Comparison of ENCODE assay signal across 22 cellular contexts in the genomic region with DNA sequence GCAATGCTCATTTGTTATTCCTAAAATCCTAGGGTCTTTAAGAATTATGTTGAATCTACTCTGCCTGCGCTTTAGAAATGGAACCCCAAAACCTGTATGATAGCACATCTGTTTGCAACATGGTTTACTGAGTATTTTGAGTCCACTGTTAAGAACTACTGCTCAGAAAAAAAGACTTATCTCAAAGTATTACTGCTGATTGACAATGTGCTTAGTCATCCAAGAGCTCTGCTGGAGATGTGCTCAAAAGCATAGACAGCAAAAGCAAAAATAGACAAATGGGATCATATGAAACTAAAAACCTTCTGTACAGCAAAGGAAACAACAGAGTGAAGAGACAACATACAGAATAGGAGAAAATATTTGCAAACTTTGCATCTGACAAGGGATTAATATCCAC.
DNase-seq lines count a peak whose midpoint lies in the region; ATAC-seq and TF ChIP-seq lines count a peak whose summit lies in the region.
"Had no signal": no experiment of that assay in that cellular context is flagged by ENCODE, and none has a peak within 500 bp of the region (broad histone marks: within the 10 kb centered on the region; RNA-seq: fewer than 3 reads in every experiment).

No MANE protein-coding gene starts in this region.

- no peaks in the 10 kb centered on the region for H4K20me1 ChIP-seq in PC-9 (ENCODE audit: insufficient read depth)

- in situ Hi-C loops in ACHN (cut with HindIII; ENCODE audit: low pct_ligation_motif_present, low pct_unique_long_range_greater_than_20kb, low sequenced_read_pairs): no loop called here

- no peak overlapping the region for H3K4me3 ChIP-seq in PC-9
- H3K4me3 ChIP-seq: adrenal gland, heart right ventricle had no signal

- H3K36me3 Mint-ChIP-seq in activated naive CD4-positive, alpha-beta T cell treated with anti-CD3 and anti-CD28 coated beads for 36 hours (ENCODE audit: low read depth): no peaks in the 10 kb centered on the region
- H3K36me3 Mint-ChIP-seq: CD8-positive, alpha-beta T cell; memory B cell; T-cell had no signal

- no TSS peak for BruUV-seq in PC-9 (replicated peaks; lab: Mats Ljungman, UMichigan)

- no peak overlapping the region for H3K4me2 ChIP-seq in PC-9

- H3K9me3 Mint-ChIP-seq in activated naive CD4-positive, alpha-beta T cell treated with anti-CD3 and anti-CD28 coated beads for 36 hours: no peaks in the 10 kb centered on the region
- H3K9me3 Mint-ChIP-seq: activated B cell treated with CpG ODN at 0.5 μM for 24 hours; activated T-helper 17 cell treated with anti-CD3 and anti-CD28 coated beads, Interleukin-2, amount 50 U/mL, for 72 hours; CD8-positive, alpha-beta T cell; memory B cell; nephron progenitor cell; stimulated activated naive CD8-positive, alpha-beta T cell treated with anti-CD3 and anti-CD28 coated beads, Interleukin-15, amount 100 ng/mL, for 72 hours; T-cell had no signal

- no peak overlapping the region for H3K27ac ChIP-seq in PC-9
- H3K27ac ChIP-seq: adrenal gland, heart right ventricle had no signal

- no peaks in the 10 kb centered on the region for H3K36me3 ChIP-seq in PC-9 (ENCODE audit: low read depth)
- H3K36me3 ChIP-seq: adrenal gland, heart right ventricle had no signal

- ATAC-seq in GM18499 (IDR thresholded peaks at IDR 0.05; ENCODE audit: insufficient read depth, unreplicated experiment) (peak; percentile 24), GM19452 (IDR thresholded peaks at IDR 0.05; ENCODE audit: unreplicated experiment) (peak; percentile 10), HG02943 (IDR thresholded peaks at IDR 0.05; ENCODE audit: low read depth, unreplicated experiment) (peak; percentile 17), left colon (no peak)
- ATAC-seq: activated T-helper 17 cell treated with anti-CD3 and anti-CD28 coated beads, Interleukin-2, amount 50 U/mL, for 72 hours; CD8-positive, alpha-beta T cell; heart right ventricle; stimulated activated naive CD8-positive, alpha-beta T cell treated with anti-CD3 and anti-CD28 coated beads, Interleukin-15, amount 100 ng/mL, for 72 hours; T-cell had no signal

- no peaks in the 10 kb centered on the region for H3K27me3 Mint-ChIP-seq in activated naive CD4-positive, alpha-beta T cell treated with anti-CD3 and anti-CD28 coated beads for 36 hours (ENCODE audit: low read depth)
- H3K27me3 Mint-ChIP-seq: activated T-helper 17 cell treated with anti-CD3 and anti-CD28 coated beads, Interleukin-2, amount 50 U/mL, for 72 hours; stimulated activated naive CD8-positive, alpha-beta T cell treated with anti-CD3 and anti-CD28 coated beads, Interleukin-15, amount 100 ng/mL, for 72 hours had no signal

- TF ChIP-seq CTCF in PC-9 (conservative IDR thresholded peaks at IDR 0.05): no peak

- no peak overlapping the region for H3K4me3 Mint-ChIP-seq in activated naive CD4-positive, alpha-beta T cell treated with anti-CD3 and anti-CD28 coated beads for 36 hours
- H3K4me3 Mint-ChIP-seq: activated B cell treated with CpG ODN at 0.5 μM for 24 hours; activated T-helper 17 cell treated with anti-CD3 and anti-CD28 coated beads, Interleukin-2, amount 50 U/mL, for 72 hours; CD8-positive, alpha-beta T cell; memory B cell; nephron progenitor cell; stimulated activated naive CD8-positive, alpha-beta T cell treated with anti-CD3 and anti-CD28 coated beads, Interleukin-15, amount 100 ng/mL, for 72 hours; T-cell had no signal

- no peak for DNase-seq in PC-9
- no peak for DNase-seq in activated naive CD4-positive, alpha-beta T cell treated with anti-CD3 and anti-CD28 coated beads for 36 hours
- no peak for DNase-seq in left colon
- no peak for DNase-seq in ACHN
- DNase-seq in DMS 273 treated with DMSO at 0.1 percent for 48 hours (lab: John Stamatoyannopoulos, UW): no peak
- DNase-seq: activated B cell treated with CpG ODN at 0.5 μM for 24 hours; adrenal gland; CD8-positive, alpha-beta T cell; effector CD4-positive, alpha-beta T cell; heart right ventricle; islet precursor cell; NCI-H1092; NCI-H2107; NCI-H748 treated with DMSO at 0.1 percent for 48 hours; nephron progenitor cell; stimulated activated naive CD8-positive, alpha-beta T cell treated with anti-CD3 and anti-CD28 coated beads, Interleukin-15, amount 100 ng/mL, for 72 hours; T-cell had no signal

- no peaks in the 10 kb centered on the region for H3K27me3 ChIP-seq in PC-9 (ENCODE audit: insufficient read depth, low read depth)
- H3K27me3 ChIP-seq: adrenal gland, heart right ventricle had no signal

- peak overlapping the region; percentile 8; the same call in 1 of the 2 replicates for H2AFZ ChIP-seq in PC-9

- H3K9me2 ChIP-seq in PC-9 (ENCODE audit: insufficient read depth): no peaks in the 10 kb centered on the region

- no peaks in the 10 kb centered on the region for H3K79me2 ChIP-seq in PC-9 (ENCODE audit: low read depth)

- CTCF ChIA-PET in PC-9 (lab: Charles Lee): no interaction called here
- CTCF ChIA-PET in activated naive CD4-positive, alpha-beta T cell treated with anti-CD3 and anti-CD28 coated beads for 36 hours (lab: Charles Lee): no interaction called here

- intact Hi-C loops in PC-9 (cut with micrococcal nuclease; ENCODE audit: unreplicated experiment): no loop called here
- intact Hi-C loops in activated naive CD4-positive, alpha-beta T cell treated with anti-CD3 and anti-CD28 coated beads for 36 hours (cut with micrococcal nuclease): no loop called here
- intact Hi-C loops in left colon (cut with DNase I, micrococcal nuclease): no loop called here

- H3F3A ChIP-seq in PC-9 (ENCODE audit: insufficient read depth, low read depth): no peaks in the 10 kb centered on the region

- no peaks in the 10 kb centered on the region for H3K4me1 ChIP-seq in PC-9 (replicated peaks; ENCODE audit: insufficient read depth)
- H3K4me1 ChIP-seq: adrenal gland, heart right ventricle had no signal

- H3K9me3 ChIP-seq in PC-9 (ENCODE audit: insufficient read depth, low read depth): no peaks in the 10 kb centered on the region
- H3K9me3 ChIP-seq: adrenal gland, heart right ventricle had no signal

- POLR2A ChIA-PET in PC-9 (lab: Charles Lee; ENCODE audit: unreplicated experiment): no interaction called here

- H3K4me1 Mint-ChIP-seq in activated naive CD4-positive, alpha-beta T cell treated with anti-CD3 and anti-CD28 coated beads for 36 hours (ENCODE audit: low read depth): no peaks in the 10 kb centered on the region
- H3K4me1 Mint-ChIP-seq: activated B cell treated with CpG ODN at 0.5 μM for 24 hours; nephron progenitor cell; stimulated activated naive CD8-positive, alpha-beta T cell treated with anti-CD3 and anti-CD28 coated beads, Interleukin-15, amount 100 ng/mL, for 72 hours had no signal

- H3K27ac Mint-ChIP-seq in activated naive CD4-positive, alpha-beta T cell treated with anti-CD3 and anti-CD28 coated beads for 36 hours: no peak overlapping the region
- H3K27ac Mint-ChIP-seq: activated B cell treated with CpG ODN at 0.5 μM for 24 hours; activated T-helper 17 cell treated with anti-CD3 and anti-CD28 coated beads, Interleukin-2, amount 50 U/mL, for 72 hours; CD8-positive, alpha-beta T cell; nephron progenitor cell; stimulated activated naive CD8-positive, alpha-beta T cell treated with anti-CD3 and anti-CD28 coated beads, Interleukin-15, amount 100 ng/mL, for 72 hours; T-cell had no signal
